Comparison of ENCODE assay signal across 7 cellular contexts in the genomic region with DNA sequence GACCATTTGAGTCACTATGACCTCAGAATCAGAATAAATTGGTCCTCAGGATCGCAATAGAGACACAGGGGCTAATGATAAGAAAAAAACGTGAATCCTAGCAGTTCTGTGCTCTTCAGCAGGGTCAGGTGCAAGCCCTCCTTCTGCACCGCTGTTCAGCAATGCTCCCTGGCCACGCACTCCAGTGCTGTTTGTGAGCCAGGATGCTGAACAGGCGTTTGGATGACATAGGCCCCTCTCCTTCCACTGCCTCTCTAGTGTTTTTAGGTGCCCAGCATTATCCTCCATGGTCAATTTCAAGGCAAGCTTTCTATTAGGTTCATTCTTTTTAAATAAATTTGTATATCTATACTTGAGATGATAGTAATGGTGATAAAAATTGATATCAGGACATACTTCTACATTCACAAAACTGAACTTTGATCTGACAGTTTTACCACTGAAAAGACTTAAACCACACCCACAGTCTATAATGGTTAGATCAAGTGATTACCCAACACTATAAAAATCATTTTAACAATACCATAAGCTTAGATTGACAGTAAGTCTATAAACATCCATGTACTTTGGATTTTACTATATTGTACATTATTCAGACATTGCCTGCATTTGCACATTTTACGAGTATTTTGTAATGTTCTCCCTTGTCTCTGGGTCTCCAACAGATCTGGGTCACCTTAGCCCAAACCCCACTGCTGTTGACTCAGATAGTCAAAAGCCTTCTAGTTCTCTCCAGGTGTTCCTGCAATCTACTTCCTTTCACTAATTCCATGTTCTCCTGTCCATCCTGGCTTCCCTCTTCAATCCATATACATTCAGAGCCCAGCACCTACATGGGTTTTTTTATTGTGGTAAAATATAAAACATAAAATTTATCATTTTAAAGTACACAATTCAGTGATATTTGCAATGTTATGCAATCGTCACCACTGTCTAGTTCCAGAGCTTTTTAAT.
"Had no signal": no experiment of that assay in that cellular context is flagged by ENCODE, and none has a peak within 500 bp of the region (broad histone marks: within the 10 kb centered on the region; RNA-seq: fewer than 3 reads in every experiment).

No MANE protein-coding gene starts in this region.

- H3K4me1 ChIP-seq: HAP-1 had no signal

- DNase-seq: HFFc6 had no signal

- H3K36me3 ChIP-seq: HAP-1 had no signal

- H3K27ac ChIP-seq: HL-60 had no signal

- H3K4me3 ChIP-seq: GM23338, HAP-1, K562 had no signal

- ATAC-seq: GM23338, HCT116, HepG2, K562 had no signal
